32 cellular contexts compared by ENCODE assay signal in genomic region chr19:11450570-11451326, GRCh38. TPM values are rescaled to one million over a fixed set of nuclear protein-coding genes. Genes with fewer than 3 reads are reported as not detected.
DNase-seq lines count a peak whose midpoint lies in the region; ATAC-seq and TF ChIP-seq lines count a peak whose summit lies in the region.
"Had no signal": no experiment of that assay in that cellular context is flagged by ENCODE, and none has a peak within 500 bp of the region (broad histone marks: within the 10 kb centered on the region; RNA-seq: fewer than 3 reads in every experiment).

No MANE protein-coding gene starts in this region.

- H4K20me1 ChIP-seq in OCI-LY7 (ENCODE audit: insufficient read depth, low read length) = no peaks in the 10 kb centered on the region

- no peak overlapping the region for H3K27ac ChIP-seq in OCI-LY7 (ENCODE audit: low read depth, low read length, poor library complexity, severe bottlenecking)
- no peak overlapping the region for H3K27ac ChIP-seq in endodermal cell (ENCODE audit: low read depth, low read length)
- H3K27ac ChIP-seq in substantia nigra (ENCODE audit: low read depth, low read length, poor library complexity, severe bottlenecking) = peak overlapping the region; percentile 38
- H3K27ac ChIP-seq: brain microvascular endothelial cell, skin epidermis, VCaP had no signal

- no peak overlapping the region for H3K4me3 Mint-ChIP-seq in endodermal cell
- H3K4me3 Mint-ChIP-seq: activated naive CD4-positive, alpha-beta T cell treated with anti-CD3 and anti-CD28 coated beads, Interleukin-2, amount 50 U/mL, for 24 hours; CD14-positive monocyte; naive thymus-derived CD8-positive, alpha-beta T cell had no signal

- no peaks in the 10 kb centered on the region for H3K9me3 ChIP-seq in OCI-LY7 (ENCODE audit: low read length)
- H3K9me3 ChIP-seq in endodermal cell (ENCODE audit: control insufficient read depth, low read length) = no peaks in the 10 kb centered on the region
- H3K9me3 ChIP-seq: HAP-1 had no signal

- ATAC-seq in Right ventricle myocardium inferior = no peak
- ATAC-seq in Right ventricle myocardium superior (ENCODE audit: poor library complexity) = no peak
- ATAC-seq: left cardiac atrium; naive thymus-derived CD8-positive, alpha-beta T cell had no signal

- H3K9ac ChIP-seq in endodermal cell (ENCODE audit: extremely low read depth, low read length, poor library complexity, severe bottlenecking) = no peak overlapping the region

- DNase-seq in Right ventricle myocardium inferior (ENCODE audit: missing footprints) (peak; percentile 23), Right ventricle myocardium superior (no peak), OCI-LY7 (ENCODE audit: low spot score) (no peak), endodermal cell (peak; percentile 47), substantia nigra (lab: John Stamatoyannopoulos, UW) (no peak), HuH-7 (ENCODE audit: low spot score) (no peak), NCI-H226 (no peak), RPMI8226 (no peak)
- DNase-seq: activated CD4-positive, alpha-beta T cell treated with anti-CD3 and anti-CD28 coated beads for 48 hours; activated CD8-positive, alpha-beta memory T cell treated with anti-CD3 and anti-CD28 coated beads for 24 hours; activated T-cell treated with anti-CD3 and anti-CD28 coated beads for 4 hours; amniotic stem cell; brain microvascular endothelial cell; DMS79 treated with DMSO at 0.1 percent for 48 hours; GDM1; left cardiac atrium; naive thymus-derived CD8-positive, alpha-beta T cell; NCI-H187; NCI-H69; SIG-M5; stimulated activated naive CD4-positive, alpha-beta T cell; T1000 had no signal

- H3K4me1 ChIP-seq in OCI-LY7 (ENCODE audit: insufficient read depth, low read length, poor library complexity, severe bottlenecking) = peaks cover 12% of the 10 kb centered on the region
- no peaks in the 10 kb centered on the region for H3K4me1 ChIP-seq in endodermal cell (ENCODE audit: control insufficient read depth, insufficient read depth, low read length)
- H3K4me1 ChIP-seq: HAP-1 had no signal

- BruUV-seq in OCI-LY7 (replicated peaks; lab: Mats Ljungman, UMichigan) = TSS peak; percentile 84

- no peaks in the 10 kb centered on the region for H3K9me3 Mint-ChIP-seq in endodermal cell
- H3K9me3 Mint-ChIP-seq: activated naive CD4-positive, alpha-beta T cell treated with anti-CD3 and anti-CD28 coated beads, Interleukin-2, amount 50 U/mL, for 24 hours; activated T-helper 2 cell treated with anti-CD3 and anti-CD28 coated beads, Interferon-gamma antibody, Interleukin-2, Interleukin-4, amounts not matched to agents 10 μg/mL and 5 μg/mL and 100 μg/mL, durations not matched to agents 14 hours and 24 hours and 36 hours; naive thymus-derived CD8-positive, alpha-beta T cell had no signal

- 85 to 93% methylated on average over 11 to 21 of the region's 21 CpGs for WGBS in endodermal cell (ENCODE audit: insufficient coverage in 1 of 2, insufficient read length in 1 of 2), 2 experiments

- H3K36me3 ChIP-seq in OCI-LY7 (ENCODE audit: insufficient read depth, low read length) (peaks cover 50% of the 10 kb centered on the region), endodermal cell (ENCODE audit: control insufficient read depth, insufficient read depth, low read length) (peaks cover 33% of the 10 kb centered on the region)

- CTCF ChIA-PET in OCI-LY7 (lab: Charles Lee; ENCODE audit: unreplicated experiment) = no interaction called here

- H3K27ac Mint-ChIP-seq in endodermal cell = no peak overlapping the region
- H3K27ac Mint-ChIP-seq: activated naive CD4-positive, alpha-beta T cell treated with anti-CD3 and anti-CD28 coated beads, Interleukin-2, amount 50 U/mL, for 24 hours; activated T-helper 2 cell treated with anti-CD3 and anti-CD28 coated beads, Interferon-gamma antibody, Interleukin-2, Interleukin-4, amounts not matched to agents 10 μg/mL and 5 μg/mL and 100 μg/mL, durations not matched to agents 14 hours and 24 hours and 36 hours; naive thymus-derived CD8-positive, alpha-beta T cell had no signal

- no peak overlapping the region for H3K4me2 ChIP-seq in OCI-LY7 (ENCODE audit: low read length)

- H3K9me2 ChIP-seq in OCI-LY7 (ENCODE audit: insufficient read depth, low read length) = no peaks in the 10 kb centered on the region

- no peaks in the 10 kb centered on the region for H3K27me3 ChIP-seq in endodermal cell (ENCODE audit: control insufficient read depth, insufficient read depth, low read length, poor library complexity, severe bottlenecking)
- H3K27me3 ChIP-seq: brain microvascular endothelial cell had no signal

- no peak overlapping the region for H2AFZ ChIP-seq in OCI-LY7 (ENCODE audit: low read length)

- intact Hi-C loops in Right ventricle myocardium inferior (cut with DNase I) = no loop called here
- intact Hi-C loops in Right ventricle myocardium superior (cut with DNase I) = no loop called here
- intact Hi-C loops in OCI-LY7 (cut with micrococcal nuclease; ENCODE audit: unreplicated experiment) = no loop called here

- peaks cover 16% of the 10 kb centered on the region for H3K36me3 Mint-ChIP-seq in endodermal cell (ENCODE audit: low read depth)
- H3K36me3 Mint-ChIP-seq: activated naive CD4-positive, alpha-beta T cell treated with anti-CD3 and anti-CD28 coated beads, Interleukin-2, amount 50 U/mL, for 24 hours had no signal

- H3K79me2 ChIP-seq in OCI-LY7 (ENCODE audit: insufficient read depth, low read depth, low read length) = no peaks in the 10 kb centered on the region

- POLR2A ChIA-PET in OCI-LY7 (lab: Charles Lee) = no interaction called here

- no peaks in the 10 kb centered on the region for H3K27me3 Mint-ChIP-seq in endodermal cell (ENCODE audit: insufficient read depth)
- H3K27me3 Mint-ChIP-seq: activated naive CD4-positive, alpha-beta T cell treated with anti-CD3 and anti-CD28 coated beads, Interleukin-2, amount 50 U/mL, for 24 hours had no signal

- H3K4me1 Mint-ChIP-seq in endodermal cell = peaks cover 4% of the 10 kb centered on the region
- H3K4me1 Mint-ChIP-seq: activated naive CD4-positive, alpha-beta T cell treated with anti-CD3 and anti-CD28 coated beads, Interleukin-2, amount 50 U/mL, for 24 hours; CD14-positive monocyte had no signal

- TF ChIP-seq CTCF in OCI-LY7 (conservative IDR thresholded peaks at IDR 0.05; ENCODE audit: low read length) (no peak), endodermal cell (conservative IDR thresholded peaks at IDR 0.05) (no peak)

- H3K4me3 ChIP-seq in OCI-LY7 (ENCODE audit: low read depth, low read length, poor library complexity, severe bottlenecking) (no peak overlapping the region), endodermal cell (ENCODE audit: low read length) (no peak overlapping the region)
- H3K4me3 ChIP-seq: HAP-1, skin epidermis had no signal

RNA-seq across cellular contexts. Expression of gene PRKCSH, which starts 15.3 kb away (rescaled TPM):
- 123 TPM for total RNA-seq in Right ventricle myocardium inferior
- 105 TPM for total RNA-seq in Right ventricle myocardium superior
- total RNA-seq in OCI-LY7 (2014; rRNA removed; shearing (Covaris generic)) = 61.8 and 95.6 TPM in 2 replicates
- 271 and 297 TPM in 2 replicates for total RNA-seq in OCI-LY7 (2022)
- total RNA-seq in endodermal cell = 100 to 1,000 TPM; 454 to 459 TPM
- 423 TPM for polyA plus RNA-seq in endodermal cell (2013, experiment 1 of 2)
- 371 TPM for polyA plus RNA-seq in endodermal cell (2013, experiment 2 of 2)

RNA-seq across cellular contexts. Expression of gene ODAD3, which starts 15.8 kb away (rescaled TPM):
- total RNA-seq in Right ventricle myocardium inferior (0.68 TPM), Right ventricle myocardium superior (0.65 TPM), OCI-LY7 (2022) (0.79 and 1.2 TPM in 2 replicates), endodermal cell (1 to 10 TPM in 1 of 2 donors, under 1 TPM in 1; 0.88 to 2.4 TPM)
- 0.28 and 0.57 TPM in 2 replicates for total RNA-seq in OCI-LY7 (2014; rRNA removed; shearing (Covaris generic))
- 1.5 TPM for polyA plus RNA-seq in endodermal cell (2013, experiment 1 of 2)
- 1.9 TPM for polyA plus RNA-seq in endodermal cell (2013, experiment 2 of 2)
- total RNA-seq: lung microvascular endothelial cell; mononuclear cell; naive thymus-derived CD8-positive, alpha-beta T cell; osteocyte had no signal
- polyA plus RNA-seq: naive thymus-derived CD8-positive, alpha-beta T cell had no signal

RNA-seq across cellular contexts. Expression of gene ELAVL3, which starts 30.1 kb away (rescaled TPM):
- total RNA-seq in Right ventricle myocardium inferior (0.35 TPM), Right ventricle myocardium superior (0.62 TPM), OCI-LY7 (2022) (0.30 TPM in 1 of 2 replicates, not detected in the other), endodermal cell (under 1 TPM in 1 of 2 donors, not detected in 1; 0.55 TPM)
- total RNA-seq in OCI-LY7 (2014; rRNA removed; shearing (Covaris generic)) = 0.95 TPM in 1 of 2 replicates, not detected in the other
- polyA plus RNA-seq in endodermal cell (2013, experiment 1 of 2) = 42.1 TPM
- 37.5 TPM for polyA plus RNA-seq in endodermal cell (2013, experiment 2 of 2)
- total RNA-seq: lung microvascular endothelial cell; mononuclear cell; naive thymus-derived CD8-positive, alpha-beta T cell; osteocyte; ureter had no signal
- polyA plus RNA-seq: CD14-positive monocyte; naive thymus-derived CD8-positive, alpha-beta T cell had no signal

RNA-seq across cellular contexts. Expression of gene RGL3, which starts 31.6 kb away (rescaled TPM):
- total RNA-seq in Right ventricle myocardium inferior (10.5 TPM), Right ventricle myocardium superior (8.6 TPM), OCI-LY7 (2022) (0.49 and 0.61 TPM in 2 replicates), endodermal cell (100 to 1,000 TPM; 125 to 131 TPM)
- total RNA-seq in OCI-LY7 (2014; rRNA removed; shearing (Covaris generic)) = 0.41 TPM in 1 of 2 replicates, not detected in the other
- polyA plus RNA-seq in endodermal cell (2013, experiment 1 of 2) = 5.4 TPM
- 5.6 TPM for polyA plus RNA-seq in endodermal cell (2013, experiment 2 of 2)
- total RNA-seq: activated T-helper 2 cell treated with anti-CD3 and anti-CD28 coated beads, Interferon-gamma antibody, Interleukin-2, Interleukin-4, amounts not matched to agents 10 μg/mL and 5 μg/mL and 100 μg/mL, durations not matched to agents 14 hours and 24 hours and 36 hours; mononuclear cell; naive thymus-derived CD8-positive, alpha-beta T cell had no signal
- polyA plus RNA-seq: CD14-positive monocyte; naive thymus-derived CD8-positive, alpha-beta T cell had no signal

RNA-seq across cellular contexts. Expression of gene ZNF653, which starts 54.9 kb away (rescaled TPM):
- 4.8 TPM for total RNA-seq in Right ventricle myocardium inferior
- total RNA-seq in Right ventricle myocardium superior = 2.9 TPM
- total RNA-seq in OCI-LY7 (2014; rRNA removed; shearing (Covaris generic)) = 12.3 and 14.1 TPM in 2 replicates
- total RNA-seq in OCI-LY7 (2022) = 17.9 and 21.5 TPM in 2 replicates
- 10 to 100 TPM; 12.3 to 12.6 TPM for total RNA-seq in endodermal cell
- polyA plus RNA-seq in endodermal cell (2013, experiment 1 of 2) = 11.9 TPM
- polyA plus RNA-seq in endodermal cell (2013, experiment 2 of 2) = 10.4 TPM

Comparison
In these comparisons a context has a peak if more than half of its experiments do, and no peak if none do; other contexts are left out.
1. DNase-seq: peak in Right ventricle myocardium inferior (single experiment) and endodermal cell (single experiment); none in Right ventricle myocardium superior (single experiment), OCI-LY7 (single experiment), substantia nigra (0 of 49), HuH-7 (single experiment), NCI-H226 (single experiment) and RPMI8226 (single experiment).